28 cellular contexts compared by ENCODE assay signal in genomic region chr1:189253601-189254350, GRCh38.
"Had no signal": no experiment of that assay in that cellular context is flagged by ENCODE, and none has a peak within 500 bp of the region (broad histone marks: within the 10 kb centered on the region; RNA-seq: fewer than 3 reads in every experiment).

No MANE protein-coding gene starts in this region.

- DNase-seq: activated B cell treated with CpG ODN at 0.5 μM for 24 hours; activated CD4-positive, alpha-beta memory T cell treated with anti-CD3 and anti-CD28 coated beads for 36 hours; activated CD4-positive, alpha-beta T cell treated with anti-CD3 and anti-CD28 coated beads for 4 hours; activated CD4-positive, alpha-beta T cell treated with anti-CD3 and anti-CD28 coated beads, Interleukin-2, amount 50 U/mL, for 1 hour; activated CD4-positive, CD25-positive, alpha-beta regulatory T cell treated with anti-CD3 and anti-CD28 coated beads, Interleukin-2, amount 50 U/mL, for 72 hours; activated CD8-positive, alpha-beta memory T cell treated with anti-CD3 and anti-CD28 coated beads, Interleukin-2, amount 50 U/mL, for 4 hours; activated gamma-delta T cell treated with Interleukin-2 at 50 U/mL for 16 hours; activated naive CD4-positive, alpha-beta T cell treated with anti-CD3 and anti-CD28 coated beads for 36 hours; activated T-cell treated with anti-CD3 and anti-CD28 coated beads for 4 hours; activated T-cell treated with anti-CD3 and anti-CD28 coated beads, Interleukin-2, amount 50 U/mL, for 4 hours; adrenal gland; body of pancreas; NCI-H1105; NCI-H1417 treated with DMSO at 0.1 percent for 48 hours; NCI-H187 treated with DMSO at 0.1 percent for 48 hours; NCI-H2081; NCI-H510A; NCI-H526; NK-92 treated with Interleukin-12 subunit alpha and Interleukin-12 subunit beta, amount 100 ng/mL, for 24 hours; PC-3; Peyer's patch; RPMI8226; SIG-M5; T-cell; T-helper 17 cell had no signal

- ATAC-seq: activated naive CD4-positive, alpha-beta T cell treated with anti-CD3 and anti-CD28 coated beads, Interleukin-2, amount 50 U/mL, for 72 hours; activated T-cell treated with anti-CD3 and anti-CD28 coated beads, Interleukin-2, amount 50 U/mL, for 4 hours; body of pancreas; PC-3; SK-N-SH treated with all-trans-retinoic acid at 6 μM for 48 hours; T-cell; T-helper 17 cell had no signal

- FAIRE-seq: astrocyte had no signal
